ENCODE assay signal across 1 cellular context in the genomic region with DNA sequence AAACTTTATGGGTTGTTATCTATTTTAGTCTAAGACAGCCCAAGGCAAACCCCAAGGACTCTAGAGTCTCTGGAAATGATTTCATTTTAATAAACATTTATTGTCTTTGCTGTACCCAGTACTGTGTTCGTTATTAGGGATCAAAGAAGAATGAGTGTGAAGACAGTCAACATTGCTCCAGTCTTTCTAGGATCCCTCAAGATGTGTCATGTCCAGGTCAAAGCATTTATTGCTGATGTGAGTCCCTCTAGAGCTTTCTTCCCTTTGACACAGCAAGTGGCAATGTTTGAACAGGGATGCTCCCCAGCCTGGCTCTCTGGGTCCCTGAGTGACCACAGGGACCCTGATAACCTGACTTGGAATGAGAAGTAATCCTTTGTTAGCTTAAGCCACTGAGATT.
TF ChIP-seq lines count a peak whose summit lies in the region.

No MANE protein-coding gene starts in this region.

TF ChIP-seq in IMR-90, 13 proteins besides CTCF, POLR2A, EP300 and RAD21:
- no peak for TF ChIP-seq MAFK (IDR thresholded peaks at IDR 0.05; ENCODE audit: low read depth, low read length)
- TF ChIP-seq NFE2L2 (IDR thresholded peaks at IDR 0.05; ENCODE audit: low read depth, low read length), result no peak
- TF ChIP-seq RCOR1 (IDR thresholded peaks at IDR 0.05; ENCODE audit: insufficient replicate concordance, low read length), result no peak
- TF ChIP-seq ELK1 (IDR thresholded peaks at IDR 0.05; ENCODE audit: borderline replicate concordance, low read depth, low read length), result no peak
- TF ChIP-seq RFX5 (IDR thresholded peaks at IDR 0.05; ENCODE audit: low read depth, low read length), result no peak
- no peak for TF ChIP-seq FOS (IDR thresholded peaks at IDR 0.05; ENCODE audit: low read depth, low read length)
